In genomic region chrX:47809065-47809788, GRCh38 we compare ENCODE assay signal across 22 cellular contexts.
"Had no signal": no experiment of that assay in that cellular context is flagged by ENCODE, and none has a peak within 500 bp of the region (broad histone marks: within the 10 kb centered on the region; RNA-seq: fewer than 3 reads in every experiment).

No MANE protein-coding gene starts in this region.

- H3K27me3 ChIP-seq: colonic mucosa, gastrocnemius medialis, left lung had no signal

- H3K27me3 Mint-ChIP-seq: dendritic cell treated with granulocyte-macrophage colony-stimulating factor and Interleukin-4, amounts not matched to agents 40 ng/mL and 50 ng/mL, for 4 days; naive B cell; naive thymus-derived CD8-positive, alpha-beta T cell had no signal

- H3K4me1 Mint-ChIP-seq: naive thymus-derived CD8-positive, alpha-beta T cell had no signal

- H3K9me3 ChIP-seq: colonic mucosa, esophagus squamous epithelium, gastrocnemius medialis, heart right ventricle, left lung, lower lobe of right lung, mucosa of descending colon had no signal

- DNase-seq: colonic mucosa; cortex of kidney; effector CD8-positive, alpha-beta T cell; esophagus squamous epithelium; foreskin fibroblast; foreskin melanocyte; gastrocnemius medialis; glutamatergic neuron; head of caudate nucleus; heart right ventricle; hippocampal formation; left cardiac atrium; left lung; left ventricle myocardium superior; lower lobe of right lung; mesenchymal stem cell; mucosa of descending colon; naive B cell; naive thymus-derived CD8-positive, alpha-beta T cell had no signal

- H3K36me3 Mint-ChIP-seq: mesothelial cell of epicardium; naive B cell; naive thymus-derived CD8-positive, alpha-beta T cell had no signal

- H3K27ac Mint-ChIP-seq: dendritic cell treated with granulocyte-macrophage colony-stimulating factor and Interleukin-4, amounts not matched to agents 40 ng/mL and 50 ng/mL, for 4 days; mesothelial cell of epicardium had no signal

- H3K27ac ChIP-seq: colonic mucosa, esophagus squamous epithelium, gastrocnemius medialis, heart right ventricle, left lung, lower lobe of right lung had no signal

- H3K4me3 Mint-ChIP-seq: dendritic cell treated with granulocyte-macrophage colony-stimulating factor and Interleukin-4, amounts not matched to agents 40 ng/mL and 50 ng/mL, for 4 days; mesothelial cell of epicardium; naive B cell; naive thymus-derived CD8-positive, alpha-beta T cell had no signal

- H3K9me3 Mint-ChIP-seq: dendritic cell treated with granulocyte-macrophage colony-stimulating factor and Interleukin-4, amounts not matched to agents 40 ng/mL and 50 ng/mL, for 4 days; naive thymus-derived CD8-positive, alpha-beta T cell had no signal

- ATAC-seq: esophagus mucosa; gastrocnemius medialis; heart right ventricle; left cardiac atrium; left lung; left ventricle myocardium superior; lower lobe of right lung; mucosa of descending colon; naive thymus-derived CD8-positive, alpha-beta T cell had no signal
